10 cellular contexts compared by ENCODE assay signal in the genomic region with DNA sequence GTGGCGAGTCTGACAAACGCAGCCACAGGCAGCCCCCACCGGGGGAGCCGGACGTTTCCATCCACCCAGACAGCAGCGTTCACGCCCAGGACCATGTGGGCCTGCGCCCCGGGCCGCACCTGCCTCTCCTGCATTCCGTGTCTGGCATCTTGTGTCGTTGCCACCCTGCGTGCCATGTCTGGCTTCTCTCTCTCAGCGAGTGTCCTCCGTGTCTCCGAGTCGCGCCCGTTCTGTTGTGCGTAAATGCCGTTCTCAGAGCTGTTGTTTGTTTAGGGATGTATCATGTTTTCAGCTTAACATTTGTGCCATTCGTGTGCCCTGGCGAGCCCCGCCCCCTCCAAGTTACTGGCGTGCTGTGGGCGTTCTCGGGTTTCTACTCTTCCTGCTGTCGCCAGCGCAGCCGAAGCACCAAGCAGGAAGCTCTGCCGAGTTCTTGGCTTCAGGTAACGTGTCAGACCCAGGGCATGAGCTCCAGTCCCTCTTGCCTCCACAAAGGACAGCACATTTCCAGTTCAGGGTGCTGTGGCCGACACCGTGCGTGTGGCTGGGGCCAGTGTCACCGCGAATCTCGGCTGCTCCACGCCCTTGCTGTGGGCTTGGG. TPM values are rescaled to one million over a fixed set of nuclear protein-coding genes. Genes with fewer than 3 reads are reported as not detected.
DNase-seq lines count a peak whose midpoint lies in the region.
"Had no signal": no experiment of that assay in that cellular context is flagged by ENCODE, and none has a peak within 500 bp of the region (broad histone marks: within the 10 kb centered on the region; RNA-seq: fewer than 3 reads in every experiment).

No MANE protein-coding gene starts in this region.

- H3K9me3 ChIP-seq in skeletal muscle tissue (ENCODE audit: control insufficient read depth in 3 of 3, low read length in 3 of 3), result no peaks in the 10 kb centered on the region

- no peaks in the 10 kb centered on the region for H3K36me3 ChIP-seq in skeletal muscle tissue (ENCODE audit: control insufficient read depth in 3 of 3, insufficient read depth in 3 of 3, low read length in 3 of 3)

- peak; percentile 56 for DNase-seq in DMS 273 (lab: John Stamatoyannopoulos, UW; ENCODE audit: unreplicated experiment)
- DNase-seq in DMS 273 treated with DMSO at 0.1 percent for 48 hours (lab: John Stamatoyannopoulos, UW), result no peak
- peak; percentile 80 for DNase-seq in NCI-H2196 treated with DMSO at 0.1 percent for 48 hours (lab: John Stamatoyannopoulos, UW; ENCODE audit: unreplicated experiment)
- DNase-seq in activated T-helper 9 cell treated with anti-CD3 and anti-CD28 coated beads, Interleukin-2, amount 50 U/mL, for 16 hours (ENCODE audit: low read depth), result peak; percentile 27
- DNase-seq in kidney glomerular epithelial cell (lab: John Stamatoyannopoulos, UW), result no peak
- no peak for DNase-seq in NCI-H1048 (lab: John Stamatoyannopoulos, UW)
- no peak for DNase-seq in foreskin melanocyte
- DNase-seq: erythroblast had no signal

- peaks cover 8 to 13% (median 12%) of the 10 kb centered on the region in 3 donors for H3K4me1 ChIP-seq in skeletal muscle tissue (ENCODE audit: control insufficient read depth in 3 of 3, insufficient read depth in 3 of 3, low read length in 3 of 3)

- H3K27ac ChIP-seq in skeletal muscle tissue (ENCODE audit: low read depth, low read length), result no peak overlapping the region
- H3K27ac ChIP-seq: 22Rv1 had no signal

- peak overlapping the region; percentile 54 to 64 (median 60) for H3K4me3 ChIP-seq in skeletal muscle tissue (ENCODE audit: low read length in 3 of 3)

- peaks cover 59 to 75% (median 59%) of the 10 kb centered on the region in 3 donors for H3K27me3 ChIP-seq in skeletal muscle tissue (ENCODE audit: control insufficient read depth in 3 of 3, insufficient read depth in 3 of 3, low read length in 3 of 3)

- H3K9ac ChIP-seq in skeletal muscle tissue (ENCODE audit: low read depth in 1 of 3, low read length in 3 of 3), result peak overlapping the region in 2 of 3 donors; percentile 23 to 54

RNA-seq across cellular contexts. Expression of a gene that starts 34.6 kb away (rescaled TPM):
- 5.7 TPM for total RNA-seq in skeletal muscle tissue

RNA-seq across cellular contexts. Expression of a gene that starts 34.8 kb away (rescaled TPM):
- 8.4 TPM for total RNA-seq in skeletal muscle tissue

Comparison
In these comparisons a context has a peak if more than half of its experiments do, and no peak if none do; other contexts are left out.
1. DNase-seq: peak in DMS 273 (single experiment), NCI-H2196 treated with DMSO at 0.1 percent for 48 hours (single experiment) and activated T-helper 9 cell treated with anti-CD3 and anti-CD28 coated beads, Interleukin-2, amount 50 U/mL, for 16 hours (single experiment); none in DMS 273 treated with DMSO at 0.1 percent for 48 hours (single experiment), kidney glomerular epithelial cell (single experiment), NCI-H1048 (single experiment) and foreskin melanocyte (single experiment).